Comparison of ENCODE assay signal across 21 cellular contexts in the genomic region with DNA sequence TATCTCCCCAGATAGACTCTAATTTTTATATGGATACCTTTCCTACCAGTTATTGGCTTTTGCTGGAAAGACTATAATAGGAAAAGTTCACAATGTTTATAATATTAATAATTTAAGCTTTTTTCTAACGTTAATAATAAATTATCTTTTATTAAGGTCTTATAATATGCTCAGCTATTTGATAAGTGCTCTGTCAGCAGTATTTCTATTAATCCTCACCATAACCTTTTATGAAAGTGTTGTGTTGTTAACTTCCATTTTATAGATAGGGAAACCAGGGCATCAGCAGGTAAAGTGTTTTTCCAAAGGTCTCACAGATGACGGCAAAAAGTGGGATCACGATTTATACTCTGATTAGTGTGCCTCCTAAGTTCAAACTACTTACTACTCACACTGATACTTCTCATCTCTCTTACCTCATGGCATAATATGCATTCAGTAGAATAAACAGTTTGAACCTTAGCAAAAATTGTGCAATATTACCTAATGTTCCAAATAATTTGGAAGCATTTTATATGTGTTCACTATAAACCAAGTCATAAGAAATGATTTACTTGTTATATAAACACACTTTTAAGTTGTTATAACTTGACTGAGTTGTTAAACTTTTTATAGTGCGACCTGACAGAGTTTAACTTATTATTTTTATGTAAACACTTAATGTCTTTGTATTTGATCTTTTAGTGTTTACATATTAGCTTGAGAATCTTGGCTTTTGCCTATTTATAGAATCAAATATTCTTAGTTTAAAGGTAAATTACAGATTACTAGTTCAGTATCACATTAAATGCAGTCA.
DNase-seq lines count a peak whose midpoint lies in the region; ATAC-seq, FAIRE-seq and TF ChIP-seq lines count a peak whose summit lies in the region.
"Had no signal": no experiment of that assay in that cellular context is flagged by ENCODE, and none has a peak within 500 bp of the region (broad histone marks: within the 10 kb centered on the region; RNA-seq: fewer than 3 reads in every experiment).

No MANE protein-coding gene starts in this region.

- no peak overlapping the region for H3K27ac Mint-ChIP-seq in activated CD4-positive, alpha-beta memory T cell treated with anti-CD3 and anti-CD28 coated beads, Interleukin-2, amount 10 ng/mL, durations not matched to agents 7 days and 5 days
- H3K27ac Mint-ChIP-seq in T-helper 2 cell treated with Interferon-gamma antibody and Interleukin-4, amounts not matched to agents 5 μg/mL and 100 μg/mL, for 36 hours, result no peak overlapping the region
- H3K27ac Mint-ChIP-seq: HFFc6 had no signal

- POLR2A ChIA-PET in A549 (lab: Yijun Ruan, JAX) (no interaction called here), HEK293T (lab: Yijun Ruan, JAX) (no interaction called here)
- POLR2A ChIA-PET in activated CD4-positive, alpha-beta memory T cell treated with anti-CD3 and anti-CD28 coated beads, Interleukin-2, amount 10 ng/mL, durations not matched to agents 7 days and 5 days (lab: Charles Lee), result no interaction called here

- no peaks in the 10 kb centered on the region for H3K27me3 Mint-ChIP-seq in activated CD4-positive, alpha-beta memory T cell treated with anti-CD3 and anti-CD28 coated beads, Interleukin-2, amount 10 ng/mL, durations not matched to agents 7 days and 5 days
- no peaks in the 10 kb centered on the region for H3K27me3 Mint-ChIP-seq in T-helper 2 cell treated with Interferon-gamma antibody and Interleukin-4, amounts not matched to agents 5 μg/mL and 100 μg/mL, for 36 hours (ENCODE audit: low read depth)

- ATAC-seq in A549, result no peak
- no peak for ATAC-seq in GM21717 (IDR thresholded peaks at IDR 0.05; ENCODE audit: unreplicated experiment)
- no peak for ATAC-seq in GM21528 (IDR thresholded peaks at IDR 0.05; ENCODE audit: low FRiP score, unreplicated experiment)

- no peaks in the 10 kb centered on the region for H3K36me3 Mint-ChIP-seq in activated CD4-positive, alpha-beta memory T cell treated with anti-CD3 and anti-CD28 coated beads, Interleukin-2, amount 10 ng/mL, durations not matched to agents 7 days and 5 days (ENCODE audit: low read depth)
- H3K36me3 Mint-ChIP-seq in T-helper 2 cell treated with Interferon-gamma antibody and Interleukin-4, amounts not matched to agents 5 μg/mL and 100 μg/mL, for 36 hours (ENCODE audit: low read depth), result no peaks in the 10 kb centered on the region

- TF ChIP-seq CTCF in A549 (IDR thresholded peaks at IDR 0.05), result no peak

- TF ChIP-seq POLR2A in A549 (IDR thresholded peaks at IDR 0.05; ENCODE audit: low read length), result no peak

- no peak for TF ChIP-seq EP300 in A549 (IDR thresholded peaks at IDR 0.05)

- no peaks in the 10 kb centered on the region for H3K36me3 ChIP-seq in SK-N-MC (ENCODE audit: insufficient read depth, low read length)
- H3K36me3 ChIP-seq: BE2C, Peyer's patch, SJSA1 had no signal

- H3K4me3 ChIP-seq in A549 (no peak overlapping the region), SK-N-MC (no peak overlapping the region)
- H3K4me3 ChIP-seq: Peyer's patch, SJSA1 had no signal

- no peak for DNase-seq in A549 (ENCODE audit: low read depth in 1 of 2, low spot score in 1 of 2)
- DNase-seq in HEK293T (ENCODE audit: extremely low spot score), result no peak
- DNase-seq in SK-N-MC (ENCODE audit: low read depth, low spot score), result no peak
- peak; percentile 53 for DNase-seq in iris pigment epithelial cell (ENCODE audit: low read depth)
- no peak for DNase-seq in activated CD4-positive, alpha-beta memory T cell treated with anti-CD3 and anti-CD28 coated beads, Interleukin-2, amount 10 ng/mL, durations not matched to agents 7 days and 5 days
- no peak for DNase-seq in T-helper 2 cell treated with Interferon-gamma antibody and Interleukin-4, amounts not matched to agents 5 μg/mL and 100 μg/mL, for 36 hours (ENCODE audit: low spot score)
- DNase-seq: BE2C, DMS79, HFFc6, KG1, NCI-H1694 treated with DMSO at 0.1 percent for 48 hours, NCI-H2081 treated with DMSO at 0.1 percent for 48 hours, NCI-H2171 treated with DMSO at 0.1 percent for 48 hours, NCI-H524 treated with DMSO at 0.1 percent for 48 hours, NCI-H82, Peyer's patch had no signal

- no peak overlapping the region for H3K4me3 Mint-ChIP-seq in activated CD4-positive, alpha-beta memory T cell treated with anti-CD3 and anti-CD28 coated beads, Interleukin-2, amount 10 ng/mL, durations not matched to agents 7 days and 5 days
- no peak overlapping the region for H3K4me3 Mint-ChIP-seq in T-helper 2 cell treated with Interferon-gamma antibody and Interleukin-4, amounts not matched to agents 5 μg/mL and 100 μg/mL, for 36 hours
- H3K4me3 Mint-ChIP-seq: HFFc6 had no signal

- no peaks in the 10 kb centered on the region for H3K4me1 Mint-ChIP-seq in activated CD4-positive, alpha-beta memory T cell treated with anti-CD3 and anti-CD28 coated beads, Interleukin-2, amount 10 ng/mL, durations not matched to agents 7 days and 5 days
- H3K4me1 Mint-ChIP-seq in T-helper 2 cell treated with Interferon-gamma antibody and Interleukin-4, amounts not matched to agents 5 μg/mL and 100 μg/mL, for 36 hours (ENCODE audit: low read depth), result no peaks in the 10 kb centered on the region

- H3K27ac ChIP-seq in A549 (no peak overlapping the region), SK-N-MC (peak overlapping the region; percentile 63)
- H3K27ac ChIP-seq: Peyer's patch, SJSA1 had no signal

- H3K9ac ChIP-seq in SK-N-MC (ENCODE audit: insufficient read length), result no peak overlapping the region

- 5% methylated on average over 4 of the region's 4 CpGs for WGBS in A549 (ENCODE audit: missing lambda C conversion rate)

- FAIRE-seq in A549 (lab: Jason Lieb, UNC), result peak; percentile 36
- FAIRE-seq: GM12891, H54 had no signal

- CTCF ChIA-PET in A549 (lab: Yijun Ruan, JAX) (interaction anchor here (1.9 kb wide), 1 partner anchor 574 kb away, joined by 5 read pairs; no protein-coding TSS in a partner anchor), HEK293T (lab: Yijun Ruan, JAX) (no interaction called here)
- CTCF ChIA-PET in activated CD4-positive, alpha-beta memory T cell treated with anti-CD3 and anti-CD28 coated beads, Interleukin-2, amount 10 ng/mL, durations not matched to agents 7 days and 5 days (lab: Charles Lee), result interaction anchor here (0.9 kb wide), 1 partner anchor 10 kb away, joined by 3 read pairs; no protein-coding TSS in a partner anchor

- no peaks in the 10 kb centered on the region for H3K4me1 ChIP-seq in A549
- H3K4me1 ChIP-seq: BE2C, Peyer's patch, SJSA1 had no signal

- H3K9me3 ChIP-seq in A549 (no peaks in the 10 kb centered on the region), SK-N-MC (ENCODE audit: low read depth, low read length) (no peaks in the 10 kb centered on the region)
- H3K9me3 ChIP-seq: BE2C, Peyer's patch, SJSA1 had no signal

- H3K9me3 Mint-ChIP-seq in activated CD4-positive, alpha-beta memory T cell treated with anti-CD3 and anti-CD28 coated beads, Interleukin-2, amount 10 ng/mL, durations not matched to agents 7 days and 5 days, result peaks cover 3% of the 10 kb centered on the region
- no peaks in the 10 kb centered on the region for H3K9me3 Mint-ChIP-seq in T-helper 2 cell treated with Interferon-gamma antibody and Interleukin-4, amounts not matched to agents 5 μg/mL and 100 μg/mL, for 36 hours
- H3K9me3 Mint-ChIP-seq: HFFc6 had no signal

- no peak overlapping the region for H3K4me2 ChIP-seq in A549

- no peak for TF ChIP-seq RAD21 in A549 (conservative IDR thresholded peaks at IDR 0.05 in 1 of 2, IDR thresholded peaks at IDR 0.05 in 1 of 2)

TF ChIP-seq in A549, 52 proteins besides CTCF, POLR2A, EP300 and RAD21:
- TF ChIP-seq ZSCAN20 (CRISPR knock-in tag; IDR thresholded peaks at IDR 0.05) (no peak), NPAS2 (CRISPR knock-in tag; IDR thresholded peaks at IDR 0.05; ENCODE audit: borderline replicate concordance) (no peak), EHMT2 (IDR thresholded peaks at IDR 0.05; ENCODE audit: low read depth) (no peak), CHD4 (IDR thresholded peaks at IDR 0.05; ENCODE audit: borderline replicate concordance) (no peak), ZFP36 (IDR thresholded peaks at IDR 0.05; ENCODE audit: borderline replicate concordance, partially characterized antibody) (no peak), MAFK (IDR thresholded peaks at IDR 0.05; ENCODE audit: partially characterized antibody) (peak; percentile 93), SREBF2 (IDR thresholded peaks at IDR 0.05) (no peak)

TF ChIP-seq in HEK293T, 16 proteins besides CTCF, POLR2A, EP300 and RAD21:
- TF ChIP-seq L3MBTL2 (conservative IDR thresholded peaks at IDR 0.05) (no peak), CTBP1 (IDR thresholded peaks at IDR 0.05; ENCODE audit: borderline replicate concordance) (no peak), FOXM1 (IDR thresholded peaks at IDR 0.05; ENCODE audit: borderline replicate concordance) (no peak)
- TF ChIP-seq, protein P1, sequence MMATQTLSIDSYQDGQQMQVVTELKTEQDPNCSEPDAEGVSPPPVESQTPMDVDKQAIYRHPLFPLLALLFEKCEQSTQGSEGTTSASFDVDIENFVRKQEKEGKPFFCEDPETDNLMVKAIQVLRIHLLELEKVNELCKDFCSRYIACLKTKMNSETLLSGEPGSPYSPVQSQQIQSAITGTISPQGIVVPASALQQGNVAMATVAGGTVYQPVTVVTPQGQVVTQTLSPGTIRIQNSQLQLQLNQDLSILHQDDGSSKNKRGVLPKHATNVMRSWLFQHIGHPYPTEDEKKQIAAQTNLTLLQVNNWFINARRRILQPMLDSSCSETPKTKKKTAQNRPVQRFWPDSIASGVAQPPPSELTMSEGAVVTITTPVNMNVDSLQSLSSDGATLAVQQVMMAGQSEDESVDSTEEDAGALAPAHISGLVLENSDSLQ (IDR thresholded peaks at IDR 0.05), result peak; percentile 25; the same call in 1 of the 2 replicates
TF ChIP-seq in HEK293T: peak in this region for 1.
